28 cellular contexts compared by ENCODE assay signal in the genomic region with DNA sequence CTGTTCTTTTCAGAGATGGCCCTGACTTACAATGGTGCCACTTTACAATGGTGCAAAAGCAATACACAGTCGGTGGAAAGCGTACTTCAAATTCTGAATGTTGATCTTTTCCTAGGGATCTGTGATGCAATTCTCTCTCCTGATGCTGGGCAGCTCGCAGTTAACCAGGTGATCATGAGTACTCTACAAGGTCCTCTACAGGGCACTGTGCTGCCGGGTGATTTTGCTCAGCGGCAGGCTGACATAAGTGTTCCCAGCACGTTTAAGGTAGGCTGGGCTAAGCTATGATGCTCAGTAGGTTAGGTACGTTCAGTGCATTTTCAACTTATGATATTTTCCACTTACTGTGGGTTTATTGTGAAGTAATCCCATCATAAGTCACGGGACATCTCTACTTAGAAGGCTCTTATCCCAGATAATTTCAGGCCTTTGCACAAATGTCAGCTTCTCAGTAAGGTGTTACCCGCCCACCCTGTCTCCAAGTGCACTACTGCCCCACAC.
DNase-seq lines count a peak whose midpoint lies in the region; FAIRE-seq and TF ChIP-seq lines count a peak whose summit lies in the region.
"Had no signal": no experiment of that assay in that cellular context is flagged by ENCODE, and none has a peak within 500 bp of the region (broad histone marks: within the 10 kb centered on the region; RNA-seq: fewer than 3 reads in every experiment).

No MANE protein-coding gene starts in this region.

- H3K9ac ChIP-seq in kidney (ENCODE audit: low read length in 2 of 2) (no peak overlapping the region), neural progenitor cell (no peak overlapping the region)

- H3K4me3 Mint-ChIP-seq in activated naive CD4-positive, alpha-beta T cell treated with anti-CD3 and anti-CD28 coated beads, Interleukin-2, amount 50 U/mL, for 24 hours: no peak overlapping the region
- no peak overlapping the region for H3K4me3 Mint-ChIP-seq in neural progenitor cell
- H3K4me3 Mint-ChIP-seq: activated CD8-positive, alpha-beta T cell treated with anti-CD3 and anti-CD28 coated beads for 36 hours; activated naive CD8-positive, alpha-beta T cell treated with anti-CD3 and anti-CD28 coated beads, Interleukin-2, amount 10 ng/mL, durations not matched to agents 7 days and 5 days; activated T-helper 17 cell treated with anti-CD3 and anti-CD28 coated beads, Interleukin-2, amount 50 U/mL, for 72 hours; naive thymus-derived CD8-positive, alpha-beta T cell; stimulated activated naive CD8-positive, alpha-beta T cell treated with anti-CD3 and anti-CD28 coated beads, Interleukin-15, amount 100 ng/mL, for 72 hours had no signal

- FAIRE-seq in kidney (lab: Jason Lieb, UNC): no peak
- FAIRE-seq: A549, G401.6 had no signal

- H3K36me3 Mint-ChIP-seq in activated naive CD4-positive, alpha-beta T cell treated with anti-CD3 and anti-CD28 coated beads, Interleukin-2, amount 50 U/mL, for 24 hours: no peaks in the 10 kb centered on the region
- H3K36me3 Mint-ChIP-seq in neural progenitor cell: peaks cover 3% of the 10 kb centered on the region
- H3K36me3 Mint-ChIP-seq: CD4-positive, alpha-beta memory T cell; T-cell had no signal

- H3K4me1 Mint-ChIP-seq in activated naive CD4-positive, alpha-beta T cell treated with anti-CD3 and anti-CD28 coated beads, Interleukin-2, amount 50 U/mL, for 24 hours: peaks cover 58% of the 10 kb centered on the region
- peaks cover 26% of the 10 kb centered on the region for H3K4me1 Mint-ChIP-seq in neural progenitor cell

- TF ChIP-seq CTCF in kidney (IDR thresholded peaks at IDR 0.05; ENCODE audit: borderline replicate concordance, extremely low read depth, insufficient read depth) (no peak), neural progenitor cell (IDR thresholded peaks at IDR 0.05) (no peak), transverse colon (IDR thresholded peaks at IDR 0.05) (no peak)

- H3K4me1 ChIP-seq in kidney (ENCODE audit: control insufficient read depth in 1 of 2, insufficient read depth in 1 of 2, low read depth in 1 of 2, low read length in 2 of 2): peaks cover 0 to 8% of the 10 kb centered on the region in 2 donors
- peaks cover 28% of the 10 kb centered on the region for H3K4me1 ChIP-seq in neural progenitor cell
- peaks cover 0 to 13% (median 4%) of the 10 kb centered on the region in 4 donors for H3K4me1 ChIP-seq in transverse colon
- H3K4me1 ChIP-seq: A549, SJSA1, tibial nerve had no signal

- in situ Hi-C loops in transverse colon (cut with MboI; ENCODE audit: low pct_ligation_motif_present in 1 of 4, low pct_unique_long_range_greater_than_20kb in 1 of 4, low sequenced_read_pairs in 3 of 4): no loop called here

- peak overlapping the region; percentile 23 for H3K27ac Mint-ChIP-seq in activated naive CD4-positive, alpha-beta T cell treated with anti-CD3 and anti-CD28 coated beads, Interleukin-2, amount 50 U/mL, for 24 hours
- no peak overlapping the region for H3K27ac Mint-ChIP-seq in neural progenitor cell
- H3K27ac Mint-ChIP-seq: activated CD8-positive, alpha-beta T cell treated with anti-CD3 and anti-CD28 coated beads for 36 hours; activated naive CD8-positive, alpha-beta T cell treated with anti-CD3 and anti-CD28 coated beads, Interleukin-2, amount 10 ng/mL, durations not matched to agents 7 days and 5 days; activated T-helper 17 cell treated with anti-CD3 and anti-CD28 coated beads, Interleukin-2, amount 50 U/mL, for 72 hours; CD4-positive, alpha-beta memory T cell; T-cell had no signal

- H3K9me3 ChIP-seq in kidney (ENCODE audit: control insufficient read depth in 1 of 2, low read length in 2 of 2) (peaks cover 0 to 3% of the 10 kb centered on the region in 2 donors), neural progenitor cell (ENCODE audit: low read depth) (no peaks in the 10 kb centered on the region), transverse colon (no peaks in the 10 kb centered on the region)
- H3K9me3 ChIP-seq: A549, SJSA1 had no signal

- no peaks in the 10 kb centered on the region for H4K20me1 ChIP-seq in neural progenitor cell (ENCODE audit: low read depth)

- H3K27me3 Mint-ChIP-seq in activated naive CD4-positive, alpha-beta T cell treated with anti-CD3 and anti-CD28 coated beads, Interleukin-2, amount 50 U/mL, for 24 hours: no peaks in the 10 kb centered on the region
- H3K27me3 Mint-ChIP-seq in neural progenitor cell (ENCODE audit: insufficient read depth, low read depth): peaks cover 19% of the 10 kb centered on the region

- no peak overlapping the region for H3K4me2 ChIP-seq in neural progenitor cell
- H3K4me2 ChIP-seq: A549 had no signal

- no peaks in the 10 kb centered on the region for H3K79me2 ChIP-seq in neural progenitor cell (ENCODE audit: low read depth)

- H3K4me3 ChIP-seq in kidney (ENCODE audit: low read length in 2 of 2) (no peak overlapping the region), neural progenitor cell (no peak overlapping the region), transverse colon (no peak overlapping the region)
- H3K4me3 ChIP-seq: A549, SJSA1, skin epidermis, tibial nerve had no signal

- peaks cover 6% of the 10 kb centered on the region for H3F3A ChIP-seq in neural progenitor cell (ENCODE audit: low read depth)

- H3K36me3 ChIP-seq in kidney (ENCODE audit: control insufficient read depth in 1 of 2, insufficient read depth in 2 of 2, low read length in 2 of 2) (no peaks in the 10 kb centered on the region), neural progenitor cell (no peaks in the 10 kb centered on the region), transverse colon (no peaks in the 10 kb centered on the region)
- H3K36me3 ChIP-seq: SJSA1, tibial nerve had no signal

- no peak for DNase-seq in activated naive CD4-positive, alpha-beta T cell treated with anti-CD3 and anti-CD28 coated beads, Interleukin-2, amount 50 U/mL, for 16 hours
- DNase-seq in NCI-H774 (lab: John Stamatoyannopoulos, UW): peak; percentile 16
- DNase-seq in kidney: peak; percentile 38
- DNase-seq in stimulated activated CD4-positive, alpha-beta T cell treated with anti-CD3 and anti-CD28 coated beads, Interleukin-12 subunit alpha, Interleukin-12 subunit beta, amount 100 ng/mL, for 4 hours: no peak
- DNase-seq in NCI-H526 treated with DMSO at 0.1 percent for 48 hours (lab: John Stamatoyannopoulos, UW): no peak
- no peak for DNase-seq in neural progenitor cell (ENCODE audit: low spot score)
- no peak for DNase-seq in transverse colon
- DNase-seq: activated CD4-positive, CD25-positive, alpha-beta regulatory T cell treated with anti-CD3 and anti-CD28 coated beads, Interleukin-2, amount 50 U/mL, for 72 hours; activated CD8-positive, alpha-beta T cell treated with anti-CD3 and anti-CD28 coated beads for 36 hours; activated naive CD8-positive, alpha-beta T cell treated with anti-CD3 and anti-CD28 coated beads, Interleukin-2, amount 10 ng/mL, durations not matched to agents 7 days and 5 days; AML-193; CD4-positive, alpha-beta memory T cell; DMS 273 treated with DMSO at 0.1 percent for 48 hours; HCEC 1CT; naive thymus-derived CD8-positive, alpha-beta T cell; NCI-H1092; NCI-H2171; NCI-H748 treated with DMSO at 0.1 percent for 48 hours; RPMI8226; stimulated activated naive CD8-positive, alpha-beta T cell treated with anti-CD3 and anti-CD28 coated beads, Interleukin-15, amount 100 ng/mL, for 72 hours; T-cell had no signal

- no peaks in the 10 kb centered on the region for H3K27me3 ChIP-seq in neural progenitor cell
- H3K27me3 ChIP-seq in transverse colon: peaks cover 28% of the 10 kb centered on the region

- WGBS in transverse colon (ENCODE audit: low coverage in 1 of 2), 2 donors: 86 to 100% methylated on average over 3 to 9 of the region's 9 CpGs

- TF ChIP-seq EP300 in transverse colon (IDR thresholded peaks at IDR 0.05; ENCODE audit: low read depth): no peak

- H3K9me3 Mint-ChIP-seq in activated naive CD4-positive, alpha-beta T cell treated with anti-CD3 and anti-CD28 coated beads, Interleukin-2, amount 50 U/mL, for 24 hours: no peaks in the 10 kb centered on the region
- H3K9me3 Mint-ChIP-seq in neural progenitor cell: peaks cover 8% of the 10 kb centered on the region
- H3K9me3 Mint-ChIP-seq: activated CD8-positive, alpha-beta T cell treated with anti-CD3 and anti-CD28 coated beads for 36 hours; activated T-helper 17 cell treated with anti-CD3 and anti-CD28 coated beads, Interleukin-2, amount 50 U/mL, for 72 hours; stimulated activated naive CD8-positive, alpha-beta T cell treated with anti-CD3 and anti-CD28 coated beads, Interleukin-15, amount 100 ng/mL, for 72 hours; T-cell had no signal

- no peak overlapping the region for H3K27ac ChIP-seq in kidney (ENCODE audit: low read depth in 2 of 2, low read length in 2 of 2)
- H3K27ac ChIP-seq in neural progenitor cell: no peak overlapping the region
- H3K27ac ChIP-seq in transverse colon: no peak overlapping the region
- H3K27ac ChIP-seq: A549, SJSA1, skin epidermis, tibial nerve had no signal

- no peak for TF ChIP-seq POLR2A in transverse colon (IDR thresholded peaks at IDR 0.05)

- intact Hi-C loops in kidney (cut with DNase I): no loop called here
- intact Hi-C loops in transverse colon (cut with DNase I; ENCODE audit: low total_unique reads): no loop called here

- no peak overlapping the region for H2AFZ ChIP-seq in neural progenitor cell (replicated peaks)

Comparison
In these comparisons a context has a peak if more than half of its experiments do, and no peak if none do; other contexts are left out.
1. DNase-seq: peak in NCI-H774 (single experiment) and kidney (single experiment); none in activated naive CD4-positive, alpha-beta T cell treated with anti-CD3 and anti-CD28 coated beads, Interleukin-2, amount 50 U/mL, for 16 hours (single experiment), stimulated activated CD4-positive, alpha-beta T cell treated with anti-CD3 and anti-CD28 coated beads, Interleukin-12 subunit alpha, Interleukin-12 subunit beta, amount 100 ng/mL, for 4 hours (single experiment), NCI-H526 treated with DMSO at 0.1 percent for 48 hours (single experiment), neural progenitor cell (single experiment) and transverse colon (single experiment).